Comparison of ENCODE assay signal across 23 cellular contexts in genomic region chr1:245086389-245086969, GRCh38.
DNase-seq lines count a peak whose midpoint lies in the region; ATAC-seq and TF ChIP-seq lines count a peak whose summit lies in the region.
"Had no signal": no experiment of that assay in that cellular context is flagged by ENCODE, and none has a peak within 500 bp of the region (broad histone marks: within the 10 kb centered on the region; RNA-seq: fewer than 3 reads in every experiment).

No MANE protein-coding gene starts in this region.

- H3K36me3 Mint-ChIP-seq in activated naive CD4-positive, alpha-beta T cell treated with anti-CD3 and anti-CD28 coated beads for 36 hours (ENCODE audit: low read depth) = no peaks in the 10 kb centered on the region

- H3K27me3 Mint-ChIP-seq in activated naive CD4-positive, alpha-beta T cell treated with anti-CD3 and anti-CD28 coated beads for 36 hours (ENCODE audit: low read depth) = no peaks in the 10 kb centered on the region
- H3K27me3 Mint-ChIP-seq: B cell; stimulated activated memory B cell treated with anti-CD40 and anti-IgM and Interleukin-4, amounts not matched to agents 10 μg/mL and 1 μg/mL and 100 μg/mL, for 72 hours had no signal

- no peaks in the 10 kb centered on the region for H3K9me3 Mint-ChIP-seq in activated naive CD4-positive, alpha-beta T cell treated with anti-CD3 and anti-CD28 coated beads for 36 hours
- H3K9me3 Mint-ChIP-seq: stimulated activated memory B cell treated with anti-CD40 and anti-IgM and Interleukin-4, amounts not matched to agents 10 μg/mL and 1 μg/mL and 100 μg/mL, for 72 hours had no signal

- peak; percentile 77 for DNase-seq in AG10803 (ENCODE audit: low read depth)
- peak; percentile 45 for DNase-seq in RWPE1 (ENCODE audit: low spot score)
- DNase-seq in myocyte (ENCODE audit: low read depth) = peak; percentile 27
- no peak for DNase-seq in SIG-M5 treated with dmso at 0.1 percent for 504 hours (lab: John Stamatoyannopoulos, UW; ENCODE audit: unreplicated experiment)
- DNase-seq in superior temporal gyrus (ENCODE audit: extremely low spot score) = no peak
- DNase-seq in activated naive CD4-positive, alpha-beta T cell treated with anti-CD3 and anti-CD28 coated beads for 36 hours = no peak
- no peak for DNase-seq in NCI-H1417 (lab: John Stamatoyannopoulos, UW)
- DNase-seq: activated CD4-positive, alpha-beta T cell treated with anti-CD3 and anti-CD28 coated beads for 4 hours; activated CD8-positive, alpha-beta memory T cell treated with anti-CD3 and anti-CD28 coated beads, Interleukin-2, amount 50 U/mL, for 48 hours; activated naive CD4-positive, alpha-beta T cell treated with anti-CD3 and anti-CD28 coated beads, Interleukin-2, amount 50 U/mL, for 16 hours; central memory CD4-positive, alpha-beta T cell; DMS 273 treated with DMSO at 0.1 percent for 48 hours; heart right ventricle; left cardiac atrium; NCI-H146; NCI-H345; pancreas; SIG-M5; spleen; upper lobe of left lung had no signal

- H3K4me3 ChIP-seq in AG10803 (ENCODE audit: low read length) = no peak overlapping the region
- H3K4me3 ChIP-seq: heart right ventricle, pancreas, spleen, upper lobe of left lung had no signal

- H3K4me1 Mint-ChIP-seq in activated naive CD4-positive, alpha-beta T cell treated with anti-CD3 and anti-CD28 coated beads for 36 hours (ENCODE audit: low read depth) = no peaks in the 10 kb centered on the region
- H3K4me1 Mint-ChIP-seq: B cell had no signal

- no peak overlapping the region for H3K4me3 Mint-ChIP-seq in activated naive CD4-positive, alpha-beta T cell treated with anti-CD3 and anti-CD28 coated beads for 36 hours
- H3K4me3 Mint-ChIP-seq: B cell; stimulated activated memory B cell treated with anti-CD40 and anti-IgM and Interleukin-4, amounts not matched to agents 10 μg/mL and 1 μg/mL and 100 μg/mL, for 72 hours had no signal

- H3K27ac Mint-ChIP-seq in activated naive CD4-positive, alpha-beta T cell treated with anti-CD3 and anti-CD28 coated beads for 36 hours = no peak overlapping the region
- H3K27ac Mint-ChIP-seq: B cell; stimulated activated memory B cell treated with anti-CD40 and anti-IgM and Interleukin-4, amounts not matched to agents 10 μg/mL and 1 μg/mL and 100 μg/mL, for 72 hours had no signal

- POLR2A ChIA-PET in RWPE1 (lab: Yijun Ruan, JAX; ENCODE audit: low non-redundant PET) = no interaction called here

- TF ChIP-seq CTCF in AG10803 (conservative IDR thresholded peaks at IDR 0.05; ENCODE audit: low read length) (no peak), RWPE1 (conservative IDR thresholded peaks at IDR 0.05; ENCODE audit: low read depth) (no peak)

- intact Hi-C loops in activated naive CD4-positive, alpha-beta T cell treated with anti-CD3 and anti-CD28 coated beads for 36 hours (cut with micrococcal nuclease) = no loop called here

- no peak overlapping the region for H3K27ac ChIP-seq in RWPE1
- H3K27ac ChIP-seq: heart right ventricle, pancreas, spleen, upper lobe of left lung had no signal

- CTCF ChIA-PET in RWPE1 (lab: Yijun Ruan, JAX) = interaction anchor here (1.0 to 1.9 kb wide), 2 partner anchors 67 to 69 kb away, joined by 4 to 8 read pairs; no protein-coding TSS in a partner anchor
- CTCF ChIA-PET in activated naive CD4-positive, alpha-beta T cell treated with anti-CD3 and anti-CD28 coated beads for 36 hours (lab: Charles Lee) = no interaction called here

- ATAC-seq in esophagus mucosa = peak; percentile 22
- ATAC-seq: heart right ventricle, pancreas had no signal

Comparison
In these comparisons a context has a peak if more than half of its experiments do, and no peak if none do; other contexts are left out.
1. DNase-seq: peak in AG10803 (single experiment), RWPE1 (single experiment) and myocyte (single experiment); none in SIG-M5 treated with dmso at 0.1 percent for 504 hours (single experiment), superior temporal gyrus (single experiment), activated naive CD4-positive, alpha-beta T cell treated with anti-CD3 and anti-CD28 coated beads for 36 hours (single experiment) and NCI-H1417 (0 of 3).